17 cellular contexts compared by ENCODE assay signal in genomic region chr17:58402679-58403078, GRCh38. TPM values are rescaled to one million over a fixed set of nuclear protein-coding genes. Genes with fewer than 3 reads are reported as not detected.
A peak's percentile ranks its signal among the peaks of the same experiment; 100 is the strongest.
DNase-seq lines count a peak whose midpoint lies in the region; FAIRE-seq and TF ChIP-seq lines count a peak whose summit lies in the region.
"Had no signal": no experiment of that assay in that cellular context is flagged by ENCODE, and none has a peak within 500 bp of the region (broad histone marks: within the 10 kb centered on the region; RNA-seq: fewer than 3 reads in every experiment).

No MANE protein-coding gene starts in this region.

- CTCF ChIA-PET in A673 (lab: Charles Lee): no interaction called here

- H3K36me3 ChIP-seq in Loucy (ENCODE audit: insufficient read depth, low read length) (peaks cover 4% of the 10 kb centered on the region; the same call in 1 of the 2 replicates), A673 (ENCODE audit: insufficient read depth, low read length, poor library complexity, severe bottlenecking) (no peaks in the 10 kb centered on the region)
- H3K36me3 ChIP-seq: upper lobe of left lung had no signal

- H3K9me2 ChIP-seq in Loucy (replicated peaks; ENCODE audit: low read depth, low read length): no peaks in the 10 kb centered on the region

- FAIRE-seq in D721Med (lab: Jason Lieb, UNC): no peak
- FAIRE-seq: small intestine had no signal

- peaks cover 98% of the 10 kb centered on the region for H3K79me2 ChIP-seq in Loucy (ENCODE audit: insufficient read depth, low read length)

- no peak overlapping the region for H3K9ac ChIP-seq in Loucy (ENCODE audit: low read depth, low read length, poor library complexity, severe bottlenecking)

- no TSS peak for BruUV-seq in A673 (replicated peaks; lab: Mats Ljungman, UMichigan)

- POLR2A ChIA-PET in A673 (lab: Charles Lee; ENCODE audit: low non-redundant PET): no interaction called here

- H4K20me1 ChIP-seq in Loucy (ENCODE audit: insufficient read depth, low read length, poor library complexity, severe bottlenecking): peaks cover 13% of the 10 kb centered on the region

- H3K27me3 Mint-ChIP-seq in neural crest cell (ENCODE audit: low read depth): no peaks in the 10 kb centered on the region
- H3K27me3 Mint-ChIP-seq: activated naive CD4-positive, alpha-beta T cell treated with anti-CD3 and anti-CD28 coated beads, Interleukin-2, amount 50 U/mL, for 24 hours had no signal

- peak overlapping the region; percentile 34 for H3K4me2 ChIP-seq in Loucy (ENCODE audit: low read depth, low read length, poor library complexity, severe bottlenecking)

- peaks cover 34% of the 10 kb centered on the region for H3K4me1 Mint-ChIP-seq in neural crest cell
- H3K4me1 Mint-ChIP-seq: CD14-positive monocyte had no signal

- DNase-seq in Daoy (ENCODE audit: low read depth): peak; percentile 77
- DNase-seq in caudate nucleus (lab: John Stamatoyannopoulos, UW): no peak
- no peak for DNase-seq in neural crest cell (ENCODE audit: low read depth, low spot score)
- no peak for DNase-seq in A673 (ENCODE audit: low spot score)
- no peak for DNase-seq in dorsolateral prefrontal cortex
- DNase-seq in GDM1 (lab: John Stamatoyannopoulos, UW): no peak
- no peak for DNase-seq in D721Med (ENCODE audit: insufficient read length, low spot score)
- DNase-seq: activated CD4-positive, alpha-beta memory T cell treated with anti-CD3 and anti-CD28 coated beads, Interleukin-2, amount 10 ng/mL, durations not matched to agents 7 days and 5 days; effector CD8-positive, alpha-beta T cell; hypothalamus; NCI-H2107; small intestine; upper lobe of left lung had no signal

- H3K27ac Mint-ChIP-seq in neural crest cell (ENCODE audit: unreplicated experiment): peak overlapping the region; percentile 69
- H3K27ac Mint-ChIP-seq: activated CD4-positive, alpha-beta memory T cell treated with anti-CD3 and anti-CD28 coated beads, Interleukin-2, amount 10 ng/mL, durations not matched to agents 7 days and 5 days; activated naive CD4-positive, alpha-beta T cell treated with anti-CD3 and anti-CD28 coated beads, Interleukin-2, amount 50 U/mL, for 24 hours; CD14-positive monocyte; T-helper 1 cell treated with Interleukin-12 subunit alpha and Interleukin-12 subunit beta and Interleukin-4 antibody, amounts not matched to agents 30 μg/mL and 1 μg/mL, for 36 hours had no signal

- no peak overlapping the region for H3K4me3 ChIP-seq in Loucy (ENCODE audit: low read length, poor library complexity, severe bottlenecking)
- H3K4me3 ChIP-seq in A673 (ENCODE audit: low read depth, low read length, poor library complexity, severe bottlenecking): no peak overlapping the region
- no peak overlapping the region for H3K4me3 ChIP-seq in dorsolateral prefrontal cortex
- H3K4me3 ChIP-seq: upper lobe of left lung had no signal

- TF ChIP-seq CTCF in Loucy (conservative IDR thresholded peaks at IDR 0.05; ENCODE audit: low read length) (no peak), neural crest cell (conservative IDR thresholded peaks at IDR 0.05) (no peak), A673 (conservative IDR thresholded peaks at IDR 0.05; ENCODE audit: low read depth, low read length) (no peak), dorsolateral prefrontal cortex (IDR thresholded peaks at IDR 0.05 in 54 of 56, conservative IDR thresholded peaks at IDR 0.05 in 2 of 56; ENCODE audit: low read depth in 1 of 56, partially characterized antibody in 56 of 56) (no peak), D721Med (IDR thresholded peaks at IDR 0.05; ENCODE audit: insufficient read depth, missing control alignments) (no peak)

- no peaks in the 10 kb centered on the region for H3K27me3 ChIP-seq in Loucy (ENCODE audit: insufficient read depth, low read length, poor library complexity, severe bottlenecking)
- H3K27me3 ChIP-seq in A673 (replicated peaks; ENCODE audit: insufficient read depth, low read depth, low read length, poor library complexity): peaks cover 44% of the 10 kb centered on the region
- H3K27me3 ChIP-seq in dorsolateral prefrontal cortex: no peaks in the 10 kb centered on the region
- H3K27me3 ChIP-seq: upper lobe of left lung had no signal

- H3F3A ChIP-seq in Loucy (ENCODE audit: low read depth): no peaks in the 10 kb centered on the region

- H3K27ac ChIP-seq in caudate nucleus (ENCODE audit: low read depth, low read length) (peak overlapping the region; percentile 21), A673 (ENCODE audit: low read depth, low read length, poor library complexity, severe bottlenecking) (no peak overlapping the region), dorsolateral prefrontal cortex (no peak overlapping the region)

- no peaks in the 10 kb centered on the region for H3K9me3 Mint-ChIP-seq in neural crest cell
- H3K9me3 Mint-ChIP-seq: activated CD4-positive, alpha-beta memory T cell treated with anti-CD3 and anti-CD28 coated beads, Interleukin-2, amount 10 ng/mL, durations not matched to agents 7 days and 5 days; activated naive CD4-positive, alpha-beta T cell treated with anti-CD3 and anti-CD28 coated beads, Interleukin-2, amount 50 U/mL, for 24 hours; CD14-positive monocyte; T-helper 1 cell treated with Interleukin-12 subunit alpha and Interleukin-12 subunit beta and Interleukin-4 antibody, amounts not matched to agents 30 μg/mL and 1 μg/mL, for 36 hours had no signal

- H3K4me3 Mint-ChIP-seq in neural crest cell: no peak overlapping the region
- H3K4me3 Mint-ChIP-seq: activated CD4-positive, alpha-beta memory T cell treated with anti-CD3 and anti-CD28 coated beads, Interleukin-2, amount 10 ng/mL, durations not matched to agents 7 days and 5 days; activated naive CD4-positive, alpha-beta T cell treated with anti-CD3 and anti-CD28 coated beads, Interleukin-2, amount 50 U/mL, for 24 hours; T-helper 1 cell treated with Interleukin-12 subunit alpha and Interleukin-12 subunit beta and Interleukin-4 antibody, amounts not matched to agents 30 μg/mL and 1 μg/mL, for 36 hours had no signal

- peaks cover 44% of the 10 kb centered on the region for H3K4me1 ChIP-seq in Loucy (ENCODE audit: insufficient read depth, low read length, poor library complexity, severe bottlenecking)
- no peaks in the 10 kb centered on the region for H3K4me1 ChIP-seq in A673 (ENCODE audit: insufficient read depth, low read length, poor library complexity, severe bottlenecking)

- H3K9me3 ChIP-seq in Loucy (ENCODE audit: insufficient read depth, low read depth, low read length): no peaks in the 10 kb centered on the region
- H3K9me3 ChIP-seq in A673 (ENCODE audit: low read depth, low read length, poor library complexity, severe bottlenecking): no peaks in the 10 kb centered on the region
- H3K9me3 ChIP-seq: upper lobe of left lung had no signal

- H3K36me3 Mint-ChIP-seq in neural crest cell (ENCODE audit: low read depth): no peaks in the 10 kb centered on the region
- H3K36me3 Mint-ChIP-seq: activated naive CD4-positive, alpha-beta T cell treated with anti-CD3 and anti-CD28 coated beads, Interleukin-2, amount 50 U/mL, for 24 hours; CD14-positive monocyte had no signal

- intact Hi-C loops in A673 (cut with micrococcal nuclease; ENCODE audit: unreplicated experiment) (no loop called here), dorsolateral prefrontal cortex (cut with DNase I) (no loop called here)

- no peak overlapping the region for H2AFZ ChIP-seq in Loucy (ENCODE audit: low read length)

RNA-seq across cellular contexts. Expression of gene RNF43, which starts 14.7 kb away (rescaled TPM):
- 0.57 and 1.5 TPM in 2 replicates for total RNA-seq in Daoy (2014; rRNA removed; shearing (Covaris generic))
- total RNA-seq in neural crest cell (2.0 and 3.2 TPM in 2 replicates), A673 (2021) (0.04 TPM in 1 of 2 replicates, not detected in the other), dorsolateral prefrontal cortex (10 to 100 TPM in 1 of 120 experiments, 1 to 10 TPM in 118, under 1 TPM in 1; 0.83 to 16.3 (median 3.4) TPM)
- total RNA-seq: activated CD4-positive, alpha-beta memory T cell treated with anti-CD3 and anti-CD28 coated beads, Interleukin-2, amount 10 ng/mL, durations not matched to agents 7 days and 5 days had no signal

RNA-seq across cellular contexts. Expression of gene SUPT4H1, which starts 50.7 kb away (rescaled TPM):
- 50.2 and 106 TPM in 2 replicates for total RNA-seq in Daoy (2014; rRNA removed; shearing (Covaris generic))
- total RNA-seq in neural crest cell (79.1 and 83.8 TPM in 2 replicates), A673 (2021) (93.1 and 106 TPM in 2 replicates), dorsolateral prefrontal cortex (10 to 100 TPM; 34.1 to 73.3 (median 52.1) TPM)
